In the genomic region with DNA sequence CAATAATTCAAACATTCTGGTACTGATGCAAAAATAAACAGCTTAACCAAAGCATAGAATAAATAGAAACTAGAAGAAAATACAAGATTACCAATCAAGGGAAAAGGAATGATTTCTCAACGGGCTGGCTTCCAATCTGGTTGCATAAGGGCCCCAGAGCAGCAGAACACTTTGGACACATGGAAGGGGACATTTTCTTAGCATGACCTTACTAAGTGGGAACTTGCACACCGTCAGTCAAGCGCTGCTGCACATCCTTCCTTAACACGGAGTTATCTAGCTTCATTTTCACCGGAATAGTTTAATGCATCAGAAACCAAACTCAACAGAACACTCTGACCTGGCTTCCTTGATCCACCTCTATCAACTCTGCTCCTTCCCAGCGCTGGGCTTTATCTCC, we compare ENCODE assay signal across 25 cellular contexts.
"Had no signal": no experiment of that assay in that cellular context is flagged by ENCODE, and none has a peak within 500 bp of the region (broad histone marks: within the 10 kb centered on the region; RNA-seq: fewer than 3 reads in every experiment).

No MANE protein-coding gene starts in this region.

- DNase-seq: activated B cell treated with CpG ODN at 0.5 μM for 24 hours; activated CD4-positive, alpha-beta memory T cell treated with anti-CD3 and anti-CD28 coated beads for 36 hours; activated CD4-positive, alpha-beta T cell treated with anti-CD3 and anti-CD28 coated beads for 1 hour; activated CD4-positive, alpha-beta T cell treated with anti-CD3 and anti-CD28 coated beads, Interleukin-2, amount 10 ng/mL, durations not matched to agents 7 days and 5 days; activated CD8-positive, alpha-beta memory T cell treated with anti-CD3 and anti-CD28 coated beads for 24 hours; activated effector memory CD4-positive, alpha-beta T cell treated with anti-CD3 and anti-CD28 coated beads, Interleukin-2, amount 50 U/mL, for 16 hours; activated naive CD4-positive, alpha-beta T cell treated with Interleukin-2 at 50 U/mL for 16 hours; activated naive CD8-positive, alpha-beta T cell treated with anti-CD3 and anti-CD28 coated beads, Interleukin-2, amount 50 U/mL, for 24 hours; activated T-cell treated with anti-CD3 and anti-CD28 coated beads, Interleukin-2, amount 50 U/mL, for 4 hours; amniotic stem cell; NCI-H1092; NCI-H1417; NCI-H1930; NCI-H510A treated with DMSO at 0.1 percent for 48 hours; NCI-H69; Peyer's patch; SHP77 treated with DMSO at 0.1 percent for 48 hours; T-helper 17 cell; T-helper 9 cell had no signal

- H3K9me3 ChIP-seq: Peyer's patch had no signal

- H3K27ac ChIP-seq: KMS-11, Peyer's patch, RWPE1 had no signal

- H3K36me3 ChIP-seq: Peyer's patch had no signal

- H3K27me3 ChIP-seq: Peyer's patch had no signal

- H3K4me1 ChIP-seq: Peyer's patch had no signal

- FAIRE-seq: astrocyte, HepG2, TTC549 had no signal

- H3K4me3 ChIP-seq: Peyer's patch had no signal

- ATAC-seq: activated naive CD4-positive, alpha-beta T cell treated with anti-CD3 and anti-CD28 coated beads, Interleukin-2, amount 50 U/mL, for 72 hours; activated naive CD8-positive, alpha-beta T cell treated with anti-CD3 and anti-CD28 coated beads, Interleukin-2, amount 50 U/mL, for 24 hours; activated T-cell treated with anti-CD3 and anti-CD28 coated beads, Interleukin-2, amount 50 U/mL, for 4 hours; HepG2; T-helper 17 cell had no signal
